ENCODE assay signal across 1 cellular context in genomic region chr19:48975947-48976847, GRCh38.
TF ChIP-seq lines count a peak whose summit lies in the region.

No MANE protein-coding gene starts in this region.

TF ChIP-seq in HEK293, 187 proteins besides CTCF, POLR2A, EP300 and RAD21 (continued from another document and continues in another):
- TF ChIP-seq PRDM6 (tag by site-specific recombination; IDR thresholded peaks at IDR 0.05) (no peak), ZNF114 (tag by site-specific recombination; IDR thresholded peaks at IDR 0.05) (no peak), AEBP2 (tag by site-specific recombination; IDR thresholded peaks at IDR 0.05; ENCODE audit: borderline replicate concordance) (no peak), ZFP41 (tag by site-specific recombination; IDR thresholded peaks at IDR 0.05; ENCODE audit: borderline replicate concordance) (no peak), ZNF549 (tag by site-specific recombination; IDR thresholded peaks at IDR 0.05) (no peak), ZNF837 (tag by site-specific recombination; IDR thresholded peaks at IDR 0.05) (no peak), ZNF202 (tag by site-specific recombination; IDR thresholded peaks at IDR 0.05; ENCODE audit: borderline replicate concordance) (no peak), ZNF37A (tag by site-specific recombination; IDR thresholded peaks at IDR 0.05) (peak; percentile 98), ZNF266 (tag by site-specific recombination; IDR thresholded peaks at IDR 0.05; ENCODE audit: low read depth) (no peak), ZNF843 (tag by site-specific recombination; IDR thresholded peaks at IDR 0.05) (no peak), WT1 (tag by site-specific recombination; IDR thresholded peaks at IDR 0.05) (no peak), ZNF433 (tag by site-specific recombination; IDR thresholded peaks at IDR 0.05; ENCODE audit: low read depth) (no peak), ZNF623 (tag by site-specific recombination; IDR thresholded peaks at IDR 0.05) (no peak), OSR2 (tag by site-specific recombination; IDR thresholded peaks at IDR 0.05) (no peak), ZNF302 (tag by site-specific recombination; IDR thresholded peaks at IDR 0.05; ENCODE audit: low read depth) (no peak), ZNF169 (tag by site-specific recombination; IDR thresholded peaks at IDR 0.05) (no peak), ZNF501 (tag by site-specific recombination; IDR thresholded peaks at IDR 0.05) (no peak), MZF1 (tag by site-specific recombination; IDR thresholded peaks at IDR 0.05; ENCODE audit: borderline replicate concordance) (no peak), KLF16 (tag by site-specific recombination; IDR thresholded peaks at IDR 0.05) (no peak), ZNF341 (tag by site-specific recombination; IDR thresholded peaks at IDR 0.05; ENCODE audit: low read depth) (no peak), KLF1 (tag by site-specific recombination; IDR thresholded peaks at IDR 0.05) (no peak), ZNF670 (tag by site-specific recombination; IDR thresholded peaks at IDR 0.05; ENCODE audit: low read depth) (no peak), ZNF76 (tag by site-specific recombination; IDR thresholded peaks at IDR 0.05; ENCODE audit: borderline replicate concordance, low read depth) (peak; percentile 93), ZNF768 (tag by site-specific recombination; IDR thresholded peaks at IDR 0.05) (no peak), BCL11A (tag by site-specific recombination; IDR thresholded peaks at IDR 0.05; ENCODE audit: low read depth) (no peak), ZNF629 (tag by site-specific recombination; IDR thresholded peaks at IDR 0.05) (no peak), ZNF561 (tag by site-specific recombination; IDR thresholded peaks at IDR 0.05; ENCODE audit: borderline replicate concordance) (0 out of 2 replicates have a peak, but pooled peaks have one; percentile 44), ZBTB44 (tag by site-specific recombination; IDR thresholded peaks at IDR 0.05) (no peak), HOXA7 (CRISPR knock-in tag; IDR thresholded peaks at IDR 0.05; ENCODE audit: borderline replicate concordance) (no peak), ZNF610 (tag by site-specific recombination; IDR thresholded peaks at IDR 0.05; ENCODE audit: borderline replicate concordance) (no peak), SP3 (tag by site-specific recombination; IDR thresholded peaks at IDR 0.05) (0 out of 2 replicates have a peak, but pooled peaks have one; percentile 47), GFI1B (tag by site-specific recombination; IDR thresholded peaks at IDR 0.05) (no peak), ZBTB48 (tag by site-specific recombination; IDR thresholded peaks at IDR 0.05) (peak; percentile 55; the same call in 1 of the 2 replicates)
- TF ChIP-seq, protein P1, sequence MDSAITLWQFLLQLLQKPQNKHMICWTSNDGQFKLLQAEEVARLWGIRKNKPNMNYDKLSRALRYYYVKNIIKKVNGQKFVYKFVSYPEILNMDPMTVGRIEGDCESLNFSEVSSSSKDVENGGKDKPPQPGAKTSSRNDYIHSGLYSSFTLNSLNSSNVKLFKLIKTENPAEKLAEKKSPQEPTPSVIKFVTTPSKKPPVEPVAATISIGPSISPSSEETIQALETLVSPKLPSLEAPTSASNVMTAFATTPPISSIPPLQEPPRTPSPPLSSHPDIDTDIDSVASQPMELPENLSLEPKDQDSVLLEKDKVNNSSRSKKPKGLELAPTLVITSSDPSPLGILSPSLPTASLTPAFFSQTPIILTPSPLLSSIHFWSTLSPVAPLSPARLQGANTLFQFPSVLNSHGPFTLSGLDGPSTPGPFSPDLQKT (IDR thresholded peaks at IDR 0.05; ENCODE audit: borderline replicate concordance, low read depth, low read length): no peak
- TF ChIP-seq, protein P2, sequence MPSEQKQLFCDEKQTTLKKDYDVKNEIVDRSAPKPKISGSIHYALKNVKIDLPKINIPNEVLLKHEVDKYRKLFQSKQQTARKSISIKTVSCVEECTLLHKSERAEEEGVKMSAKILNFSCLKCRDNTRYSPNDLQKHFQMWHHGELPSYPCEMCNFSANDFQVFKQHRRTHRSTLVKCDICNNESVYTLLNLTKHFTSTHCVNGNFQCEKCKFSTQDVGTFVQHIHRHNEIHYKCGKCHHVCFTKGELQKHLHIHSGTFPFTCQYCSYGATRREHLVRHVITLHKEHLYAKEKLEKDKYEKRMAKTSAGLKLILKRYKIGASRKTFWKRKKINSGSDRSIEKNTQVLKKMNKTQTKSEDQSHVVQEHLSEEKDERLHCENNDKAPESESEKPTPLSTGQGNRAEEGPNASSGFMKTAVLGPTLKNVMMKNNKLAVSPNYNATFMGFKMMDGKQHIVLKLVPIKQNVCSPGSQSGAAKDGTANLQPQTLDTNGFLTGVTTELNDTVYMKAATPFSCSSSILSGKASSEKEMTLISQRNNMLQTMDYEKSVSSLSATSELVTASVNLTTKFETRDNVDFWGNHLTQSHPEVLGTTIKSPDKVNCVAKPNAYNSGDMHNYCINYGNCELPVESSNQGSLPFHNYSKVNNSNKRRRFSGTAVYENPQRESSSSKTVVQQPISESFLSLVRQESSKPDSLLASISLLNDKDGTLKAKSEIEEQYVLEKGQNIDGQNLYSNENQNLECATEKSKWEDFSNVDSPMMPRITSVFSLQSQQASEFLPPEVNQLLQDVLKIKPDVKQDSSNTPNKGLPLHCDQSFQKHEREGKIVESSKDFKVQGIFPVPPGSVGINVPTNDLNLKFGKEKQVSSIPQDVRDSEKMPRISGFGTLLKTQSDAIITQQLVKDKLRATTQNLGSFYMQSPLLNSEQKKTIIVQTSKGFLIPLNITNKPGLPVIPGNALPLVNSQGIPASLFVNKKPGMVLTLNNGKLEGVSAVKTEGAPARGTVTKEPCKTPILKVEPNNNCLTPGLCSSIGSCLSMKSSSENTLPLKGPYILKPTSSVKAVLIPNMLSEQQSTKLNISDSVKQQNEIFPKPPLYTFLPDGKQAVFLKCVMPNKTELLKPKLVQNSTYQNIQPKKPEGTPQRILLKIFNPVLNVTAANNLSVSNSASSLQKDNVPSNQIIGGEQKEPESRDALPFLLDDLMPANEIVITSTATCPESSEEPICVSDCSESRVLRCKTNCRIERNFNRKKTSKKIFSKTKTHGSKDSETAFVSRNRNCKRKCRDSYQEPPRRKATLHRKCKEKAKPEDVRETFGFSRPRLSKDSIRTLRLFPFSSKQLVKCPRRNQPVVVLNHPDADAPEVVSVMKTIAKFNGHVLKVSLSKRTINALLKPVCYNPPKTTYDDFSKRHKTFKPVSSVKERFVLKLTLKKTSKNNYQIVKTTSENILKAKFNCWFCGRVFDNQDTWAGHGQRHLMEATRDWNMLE (tag by site-specific recombination; conservative IDR thresholded peaks at IDR 0.05; ENCODE audit: low read depth): no peak
- TF ChIP-seq, protein P3, sequence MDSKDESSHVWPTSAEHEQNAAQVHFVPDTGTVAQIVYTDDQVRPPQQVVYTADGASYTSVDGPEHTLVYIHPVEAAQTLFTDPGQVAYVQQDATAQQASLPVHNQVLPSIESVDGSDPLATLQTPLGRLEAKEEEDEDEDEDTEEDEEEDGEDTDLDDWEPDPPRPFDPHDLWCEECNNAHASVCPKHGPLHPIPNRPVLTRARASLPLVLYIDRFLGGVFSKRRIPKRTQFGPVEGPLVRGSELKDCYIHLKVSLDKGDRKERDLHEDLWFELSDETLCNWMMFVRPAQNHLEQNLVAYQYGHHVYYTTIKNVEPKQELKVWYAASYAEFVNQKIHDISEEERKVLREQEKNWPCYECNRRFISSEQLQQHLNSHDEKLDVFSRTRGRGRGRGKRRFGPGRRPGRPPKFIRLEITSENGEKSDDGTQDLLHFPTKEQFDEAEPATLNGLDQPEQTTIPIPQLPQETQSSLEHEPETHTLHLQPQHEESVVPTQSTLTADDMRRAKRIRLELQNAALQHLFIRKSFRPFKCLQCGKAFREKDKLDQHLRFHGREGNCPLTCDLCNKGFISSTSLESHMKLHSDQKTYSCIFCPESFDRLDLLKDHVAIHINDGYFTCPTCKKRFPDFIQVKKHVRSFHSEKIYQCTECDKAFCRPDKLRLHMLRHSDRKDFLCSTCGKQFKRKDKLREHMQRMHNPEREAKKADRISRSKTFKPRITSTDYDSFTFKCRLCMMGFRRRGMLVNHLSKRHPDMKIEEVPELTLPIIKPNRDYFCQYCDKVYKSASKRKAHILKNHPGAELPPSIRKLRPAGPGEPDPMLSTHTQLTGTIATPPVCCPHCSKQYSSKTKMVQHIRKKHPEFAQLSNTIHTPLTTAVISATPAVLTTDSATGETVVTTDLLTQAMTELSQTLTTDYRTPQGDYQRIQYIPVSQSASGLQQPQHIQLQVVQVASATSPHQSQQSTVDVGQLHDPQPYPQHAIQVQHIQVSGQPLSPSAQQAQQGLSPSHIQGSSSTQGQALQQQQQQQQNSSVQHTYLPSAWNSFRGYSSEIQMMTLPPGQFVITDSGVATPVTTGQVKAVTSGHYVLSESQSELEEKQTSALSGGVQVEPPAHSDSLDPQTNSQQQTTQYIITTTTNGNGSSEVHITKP (tag by site-specific recombination; IDR thresholded peaks at IDR 0.05): no peak
- TF ChIP-seq, protein P4, sequence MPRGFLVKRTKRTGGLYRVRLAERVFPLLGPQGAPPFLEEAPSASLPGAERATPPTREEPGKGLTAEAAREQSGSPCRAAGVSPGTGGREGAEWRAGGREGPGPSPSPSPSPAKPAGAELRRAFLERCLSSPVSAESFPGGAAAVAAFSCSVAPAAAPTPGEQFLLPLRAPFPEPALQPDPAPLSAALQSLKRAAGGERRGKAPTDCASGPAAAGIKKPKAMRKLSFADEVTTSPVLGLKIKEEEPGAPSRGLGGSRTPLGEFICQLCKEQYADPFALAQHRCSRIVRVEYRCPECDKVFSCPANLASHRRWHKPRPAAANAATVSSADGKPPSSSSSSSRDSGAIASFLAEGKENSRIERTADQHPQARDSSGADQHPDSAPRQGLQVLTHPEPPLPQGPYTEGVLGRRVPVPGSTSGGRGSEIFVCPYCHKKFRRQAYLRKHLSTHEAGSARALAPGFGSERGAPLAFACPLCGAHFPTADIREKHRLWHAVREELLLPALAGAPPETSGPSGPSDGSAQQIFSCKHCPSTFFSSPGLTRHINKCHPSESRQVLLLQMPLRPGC (tag by site-specific recombination; IDR thresholded peaks at IDR 0.05): no peak
- TF ChIP-seq, protein P5, sequence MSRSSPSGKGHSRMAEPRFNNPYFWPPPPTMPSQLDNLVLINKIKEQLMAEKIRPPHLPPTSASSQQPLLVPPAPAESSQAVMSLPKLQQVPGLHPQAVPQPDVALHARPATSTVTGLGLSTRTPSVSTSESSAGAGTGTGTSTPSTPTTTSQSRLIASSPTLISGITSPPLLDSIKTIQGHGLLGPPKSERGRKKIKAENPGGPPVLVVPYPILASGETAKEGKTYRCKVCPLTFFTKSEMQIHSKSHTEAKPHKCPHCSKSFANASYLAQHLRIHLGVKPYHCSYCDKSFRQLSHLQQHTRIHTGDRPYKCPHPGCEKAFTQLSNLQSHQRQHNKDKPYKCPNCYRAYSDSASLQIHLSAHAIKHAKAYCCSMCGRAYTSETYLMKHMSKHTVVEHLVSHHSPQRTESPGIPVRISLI (tag by site-specific recombination; IDR thresholded peaks at IDR 0.05): no peak
- TF ChIP-seq, protein P6, sequence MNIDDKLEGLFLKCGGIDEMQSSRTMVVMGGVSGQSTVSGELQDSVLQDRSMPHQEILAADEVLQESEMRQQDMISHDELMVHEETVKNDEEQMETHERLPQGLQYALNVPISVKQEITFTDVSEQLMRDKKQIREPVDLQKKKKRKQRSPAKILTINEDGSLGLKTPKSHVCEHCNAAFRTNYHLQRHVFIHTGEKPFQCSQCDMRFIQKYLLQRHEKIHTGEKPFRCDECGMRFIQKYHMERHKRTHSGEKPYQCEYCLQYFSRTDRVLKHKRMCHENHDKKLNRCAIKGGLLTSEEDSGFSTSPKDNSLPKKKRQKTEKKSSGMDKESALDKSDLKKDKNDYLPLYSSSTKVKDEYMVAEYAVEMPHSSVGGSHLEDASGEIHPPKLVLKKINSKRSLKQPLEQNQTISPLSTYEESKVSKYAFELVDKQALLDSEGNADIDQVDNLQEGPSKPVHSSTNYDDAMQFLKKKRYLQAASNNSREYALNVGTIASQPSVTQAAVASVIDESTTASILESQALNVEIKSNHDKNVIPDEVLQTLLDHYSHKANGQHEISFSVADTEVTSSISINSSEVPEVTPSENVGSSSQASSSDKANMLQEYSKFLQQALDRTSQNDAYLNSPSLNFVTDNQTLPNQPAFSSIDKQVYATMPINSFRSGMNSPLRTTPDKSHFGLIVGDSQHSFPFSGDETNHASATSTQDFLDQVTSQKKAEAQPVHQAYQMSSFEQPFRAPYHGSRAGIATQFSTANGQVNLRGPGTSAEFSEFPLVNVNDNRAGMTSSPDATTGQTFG (tag by site-specific recombination; IDR thresholded peaks at IDR 0.05; ENCODE audit: borderline replicate concordance): no peak
